8 cellular contexts compared by ENCODE assay signal in the genomic region with DNA sequence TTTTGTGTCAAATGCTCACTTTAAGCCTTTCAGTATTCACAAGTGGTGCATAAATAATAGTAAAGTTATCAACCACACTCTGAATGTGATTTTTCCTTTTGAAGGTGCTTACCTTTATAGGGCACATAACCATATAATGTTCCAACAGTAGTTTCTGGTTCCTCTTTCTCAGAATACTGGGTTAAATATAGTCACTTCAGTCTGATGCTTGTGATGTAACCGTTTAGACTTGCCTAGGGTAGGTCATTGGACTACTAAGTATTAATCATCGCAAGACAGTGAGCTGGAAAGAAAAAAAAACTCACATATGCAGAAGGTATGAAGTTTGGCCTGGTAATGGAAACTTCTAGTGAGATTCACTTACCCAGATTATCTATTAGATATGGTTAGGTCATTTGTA. TPM values are rescaled to one million over a fixed set of nuclear protein-coding genes. Genes with fewer than 3 reads are reported as not detected.
DNase-seq lines count a peak whose midpoint lies in the region; ATAC-seq, FAIRE-seq and TF ChIP-seq lines count a peak whose summit lies in the region.

No MANE protein-coding gene starts in this region.

- TF ChIP-seq CTCF in GM12878 (IDR thresholded peaks at IDR 0.05 in 2 of 3, conservative IDR thresholded peaks at IDR 0.05 in 1 of 3; ENCODE audit: control insufficient read depth in 2 of 3, extremely low read depth in 1 of 3, insufficient read depth in 1 of 3, low read depth in 3 of 3, low read length in 3 of 3) (no peak), tibial nerve (IDR thresholded peaks at IDR 0.05) (no peak)

- WGBS in GM12878 (ENCODE audit: insufficient coverage, insufficient replicate concordance, low lambda C conversion rate, missing lambda C conversion rate), result 0% methylated on average over 2 of the region's 2 CpGs
- WGBS in tibial nerve, 2 donors, result 82 to 85% methylated on average over 2 of the region's 2 CpGs

- POLR2A ChIA-PET in GM12878 (lab: Charles Lee), result interaction anchor here (1.0 to 1.4 kb wide), 2 partner anchors 16 to 49 kb away, joined by 3 to 5 read pairs; no protein-coding TSS in a partner anchor

- peak; percentile 35 for FAIRE-seq in GM12878 (lab: Jason Lieb, UNC)

- H3K4me1 ChIP-seq in GM12878 (ENCODE audit: control insufficient read depth, insufficient read depth, low read length), result peaks cover 8% of the 10 kb centered on the region; the same call in 1 of the 2 replicates
- H3K4me1 ChIP-seq in tibial nerve, result peaks cover 0 to 18% (median 9%) of the 10 kb centered on the region in 4 donors

- no peak for TF ChIP-seq RAD21 in GM12878 (IDR thresholded peaks at IDR 0.05; ENCODE audit: insufficient read depth, low read depth, low read length)

- no peak overlapping the region for H2AFZ ChIP-seq in GM12878 (ENCODE audit: control insufficient read depth, low read depth, low read length)

- TF ChIP-seq EP300 in GM12878 (IDR thresholded peaks at IDR 0.05; ENCODE audit: borderline replicate concordance in 1 of 2, control insufficient read depth in 1 of 2, low read depth in 2 of 2, low read length in 2 of 2) (peak; percentile 25 to 39; a peak in 1 of 4 replicates), tibial nerve (IDR thresholded peaks at IDR 0.05) (no peak)

- peak; percentile 18 for DNase-seq in Daoy (ENCODE audit: low read depth)
- peak; percentile 44 for DNase-seq in GM12878 (ENCODE audit: low read depth, low spot score)
- no peak for DNase-seq in dedifferentiated amniotic fluid mesenchymal stem cell (ENCODE audit: extremely low spot score)
- DNase-seq in tibial nerve (ENCODE audit: low spot score in 2 of 2), result no peak
- no peak for DNase-seq in activated effector memory CD4-positive, alpha-beta T cell treated with anti-CD3 and anti-CD28 coated beads, Interleukin-2, amount 50 U/mL, for 16 hours
- no peak for DNase-seq in hippocampal formation (lab: John Stamatoyannopoulos, UW)

- RAD21 ChIA-PET in GM12878 (lab: Charles Lee; ENCODE audit: unreplicated experiment), result interaction anchor here (1.1 to 3.6 kb wide), 4 partner anchors 10 to 55 kb away, joined by 4 to 23 read pairs (median 9); no protein-coding TSS in a partner anchor

- H3K4me3 ChIP-seq in GM12878 (peak overlapping the region; percentile 92), tibial nerve (no peak overlapping the region)

- intact Hi-C loops in GM12878 (cut with micrococcal nuclease; ENCODE audit: unreplicated experiment), result loop anchor here (1.0 to 10.0 kb wide), 3 partner anchors 17 to 525 kb away; no protein-coding TSS in a partner anchor

- no peaks in the 10 kb centered on the region for H3K9me3 ChIP-seq in GM12878 (replicated peaks; ENCODE audit: control insufficient read depth, insufficient read depth, low read length)
- H3K9me3 ChIP-seq in tibial nerve, result no peaks in the 10 kb centered on the region

- H3K27ac ChIP-seq in GM12878 (ENCODE audit: control insufficient read depth, insufficient read depth) (peak overlapping the region; percentile 74), tibial nerve (peak overlapping the region in 1 of 4 donors; percentile 6)

- no TSS peak for BruUV-seq in GM12878 (replicated peaks; lab: Mats Ljungman, UMichigan)

- CTCF ChIA-PET in GM12878 (lab: Yijun Ruan, JAX), result interaction anchor here (1.3 to 2.8 kb wide), 2 partner anchors 10 to 47 kb away, joined by 6 to 23 read pairs; no protein-coding TSS in a partner anchor

- H3K36me3 ChIP-seq in GM12878 (ENCODE audit: control insufficient read depth in 2 of 2, insufficient read depth in 2 of 2, low read length in 1 of 2), result peaks cover 3 to 15% of the 10 kb centered on the region in 2 experiments
- no peaks in the 10 kb centered on the region for H3K36me3 ChIP-seq in tibial nerve

- ATAC-seq in GM19467 (IDR thresholded peaks at IDR 0.05; ENCODE audit: unreplicated experiment), result peak; percentile 42
- ATAC-seq in HG03469 (IDR thresholded peaks at IDR 0.05; ENCODE audit: unreplicated experiment), result peak; percentile 60
- peak; percentile 69 for ATAC-seq in GM12878

- peaks cover 56% of the 10 kb centered on the region for H3K79me2 ChIP-seq in GM12878 (ENCODE audit: control insufficient read depth, insufficient read depth, low read length)

- in situ Hi-C loops in GM12878 (cut with MboI), result no loop called here

- TF ChIP-seq POLR2A in GM12878 (IDR thresholded peaks at IDR 0.05; ENCODE audit: low read depth, low read length) (no peak), tibial nerve (IDR thresholded peaks at IDR 0.05) (no peak)

- SMC1A ChIA-PET in GM12878 (lab: Charles Lee; ENCODE audit: uncharacterized antibody, unreplicated experiment), result interaction anchor here (1.1 to 4.1 kb wide), 6 partner anchors 9 to 114 kb away, joined by 4 to 36 read pairs (median 8); no protein-coding TSS in a partner anchor

- H3K27me3 ChIP-seq in GM12878 (replicated peaks in 1 of 2; ENCODE audit: control insufficient read depth in 2 of 2, insufficient read depth in 2 of 2, low read length in 1 of 2) (no peaks in the 10 kb centered on the region), tibial nerve (no peaks in the 10 kb centered on the region)

- H4K20me1 ChIP-seq in GM12878 (ENCODE audit: control insufficient read depth, insufficient read depth), result no peaks in the 10 kb centered on the region

- H3K9ac ChIP-seq in GM12878 (ENCODE audit: control insufficient read depth, insufficient read depth, low read length), result no peak overlapping the region; the same call in 1 of the 2 replicates

- H3K4me2 ChIP-seq in GM12878 (ENCODE audit: control insufficient read depth, insufficient read depth), result peak overlapping the region; percentile 59

TF ChIP-seq in GM12878, 131 proteins besides CTCF, POLR2A, EP300 and RAD21 (continues in another document):
- TF ChIP-seq, protein P1, sequence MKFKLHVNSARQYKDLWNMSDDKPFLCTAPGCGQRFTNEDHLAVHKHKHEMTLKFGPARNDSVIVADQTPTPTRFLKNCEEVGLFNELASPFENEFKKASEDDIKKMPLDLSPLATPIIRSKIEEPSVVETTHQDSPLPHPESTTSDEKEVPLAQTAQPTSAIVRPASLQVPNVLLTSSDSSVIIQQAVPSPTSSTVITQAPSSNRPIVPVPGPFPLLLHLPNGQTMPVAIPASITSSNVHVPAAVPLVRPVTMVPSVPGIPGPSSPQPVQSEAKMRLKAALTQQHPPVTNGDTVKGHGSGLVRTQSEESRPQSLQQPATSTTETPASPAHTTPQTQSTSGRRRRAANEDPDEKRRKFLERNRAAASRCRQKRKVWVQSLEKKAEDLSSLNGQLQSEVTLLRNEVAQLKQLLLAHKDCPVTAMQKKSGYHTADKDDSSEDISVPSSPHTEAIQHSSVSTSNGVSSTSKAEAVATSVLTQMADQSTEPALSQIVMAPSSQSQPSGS (IDR thresholded peaks at IDR 0.05; ENCODE audit: low read length), result peak; percentile 88
- TF ChIP-seq YBX1 (IDR thresholded peaks at IDR 0.05) (no peak), IKZF2 (IDR thresholded peaks at IDR 0.05) (peak in 1 of 2 experiments; percentile 51; a peak in 1 of 4 replicates), TCF7 (IDR thresholded peaks at IDR 0.05; ENCODE audit: borderline replicate concordance) (no peak), WRNIP1 (IDR thresholded peaks at IDR 0.05; ENCODE audit: borderline replicate concordance, low read depth, low read length) (no peak), MTA3 (IDR thresholded peaks at IDR 0.05; ENCODE audit: borderline replicate concordance, low read length) (peak; percentile 59; the same call in 1 of the 2 replicates), EZH2 (IDR thresholded peaks at IDR 0.05; ENCODE audit: borderline replicate concordance, control insufficient read depth, low read depth, low read length) (no peak), SPI1 (IDR thresholded peaks at IDR 0.05; ENCODE audit: borderline replicate concordance, insufficient read depth, low read depth, low read length) (peak; percentile 82)
- TF ChIP-seq, protein P2, sequence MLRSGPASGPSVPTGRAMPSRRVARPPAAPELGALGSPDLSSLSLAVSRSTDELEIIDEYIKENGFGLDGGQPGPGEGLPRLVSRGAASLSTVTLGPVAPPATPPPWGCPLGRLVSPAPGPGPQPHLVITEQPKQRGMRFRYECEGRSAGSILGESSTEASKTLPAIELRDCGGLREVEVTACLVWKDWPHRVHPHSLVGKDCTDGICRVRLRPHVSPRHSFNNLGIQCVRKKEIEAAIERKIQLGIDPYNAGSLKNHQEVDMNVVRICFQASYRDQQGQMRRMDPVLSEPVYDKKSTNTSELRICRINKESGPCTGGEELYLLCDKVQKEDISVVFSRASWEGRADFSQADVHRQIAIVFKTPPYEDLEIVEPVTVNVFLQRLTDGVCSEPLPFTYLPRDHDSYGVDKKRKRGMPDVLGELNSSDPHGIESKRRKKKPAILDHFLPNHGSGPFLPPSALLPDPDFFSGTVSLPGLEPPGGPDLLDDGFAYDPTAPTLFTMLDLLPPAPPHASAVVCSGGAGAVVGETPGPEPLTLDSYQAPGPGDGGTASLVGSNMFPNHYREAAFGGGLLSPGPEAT (IDR thresholded peaks at IDR 0.05; ENCODE audit: low read depth), result 0 out of 2 replicates have a peak, but pooled peaks have one; percentile 25

RNA-seq across cellular contexts. Expression of a gene that starts 1.9 kb away (rescaled TPM):
- total RNA-seq in Daoy (2014; rRNA removed; shearing (Covaris generic)), result 4.7 and 5.9 TPM in 2 replicates
- total RNA-seq in GM12878 (2013; cell fraction: nucleolus; rRNA removed), result 9.7 and 10.0 TPM in 2 replicates
- 33.2 and 38.5 TPM in 2 replicates for total RNA-seq in GM12878 (2014; rRNA removed)
- total RNA-seq in GM12878 (2014; rRNA removed; fragmentation: Illumina TruSeq; extraction: Trizol), result 35.7 and 35.8 TPM in 2 replicates
- 27.6 and 28.8 TPM in 2 replicates for total RNA-seq in GM12878 (2021)
- polyA plus RNA-seq in GM12878 (2011; ENCODE audit: low read depth), result 16.2 TPM
- 44.4 and 54.1 TPM in 2 replicates for polyA plus RNA-seq in GM12878 (2011; rRNA removed)
- polyA plus RNA-seq in GM12878 (2011; cell fraction: cytosol; rRNA removed), result 13.8 and 16.4 TPM in 2 replicates
- 11.6 and 14.3 TPM in 2 replicates for polyA plus RNA-seq in GM12878 (2011; cell fraction: nucleus; rRNA removed)
- polyA plus RNA-seq in GM12878 (2012), result 10.7 and 19.6 TPM in 2 replicates
- polyA plus RNA-seq in GM12878 (2014; fragmentation: Illumina TruSeq; extraction: Trizol), result 24.4 and 34.5 TPM in 2 replicates
- 1 to 10 TPM; 8.5 to 9.2 TPM for polyA plus RNA-seq in GM12878 (2014; fragmentation: Nextera tagmentation; extraction: Ambion mirVana)
- 13.6 and 14.3 TPM in 2 replicates for polyA plus RNA-seq in GM12878 (2014; rRNA removed)
- 10 to 100 TPM; 11.9 to 13.5 TPM for polyA plus RNA-seq in GM12878 (2016; fragmentation: Nextera tagmentation; extraction: Ambion mirVana)
- 40.0 and 87.9 TPM in 2 replicates for polyA minus RNA-seq in GM12878 (2011; rRNA and poly(A)+ RNA removed)
- polyA minus RNA-seq in GM12878 (2011; cell fraction: cytosol; rRNA and poly(A)+ RNA removed), result 26.6 and 32.5 TPM in 2 replicates
- 17.2 and 22.4 TPM in 2 replicates for polyA minus RNA-seq in GM12878 (2011; cell fraction: nucleus; rRNA and poly(A)+ RNA removed)
- total RNA-seq in tibial nerve, result 1 to 10 TPM in 1 of 4 donors, under 1 TPM in 3; under 0.01 to 4.8 (median 0.20) TPM

Comparison
In these comparisons a context has a peak if more than half of its experiments do, and no peak if none do; other contexts are left out.
1. DNase-seq: peak in Daoy (single experiment) and GM12878 (single experiment); none in dedifferentiated amniotic fluid mesenchymal stem cell (single experiment), tibial nerve (0 of 2), activated effector memory CD4-positive, alpha-beta T cell treated with anti-CD3 and anti-CD28 coated beads, Interleukin-2, amount 50 U/mL, for 16 hours (single experiment) and hippocampal formation (0 of 2).
2. Peak in every context shown above with its lines, with median percentiles within 50 percentile points of each other: ATAC-seq.